Comparison of ENCODE assay signal across 19 cellular contexts in genomic region chr15:63987979-63988378, GRCh38. TPM values are rescaled to one million over a fixed set of nuclear protein-coding genes. Genes with fewer than 3 reads are reported as not detected.
DNase-seq lines count a peak whose midpoint lies in the region; ATAC-seq, FAIRE-seq and TF ChIP-seq lines count a peak whose summit lies in the region.
"Had no signal": no experiment of that assay in that cellular context is flagged by ENCODE, and none has a peak within 500 bp of the region (broad histone marks: within the 10 kb centered on the region; RNA-seq: fewer than 3 reads in every experiment).

No MANE protein-coding gene starts in this region.

- SMC1A ChIA-PET in GM12878 (lab: Charles Lee; ENCODE audit: uncharacterized antibody, unreplicated experiment), result interaction anchor here (0.7 to 6.2 kb wide), 17 partner anchors 9 to 236 kb away, joined by 3 to 66 read pairs (median 5); partner anchors contain the start of gene DAPK2

- H3K27me3 ChIP-seq in HL-60 (ENCODE audit: insufficient read depth, poor library complexity, severe bottlenecking), result no peaks in the 10 kb centered on the region
- H3K27me3 ChIP-seq in GM12878 (replicated peaks in 1 of 2; ENCODE audit: control insufficient read depth in 2 of 2, insufficient read depth in 2 of 2, low read length in 1 of 2), result no peaks in the 10 kb centered on the region
- H3K27me3 ChIP-seq in lower lobe of right lung (ENCODE audit: low read depth), result no peaks in the 10 kb centered on the region
- H3K27me3 ChIP-seq in stomach, result no peaks in the 10 kb centered on the region
- H3K27me3 ChIP-seq in thyroid gland, result no peaks in the 10 kb centered on the region
- H3K27me3 ChIP-seq: brain microvascular endothelial cell had no signal

- H3K4me1 ChIP-seq in GM12878 (ENCODE audit: control insufficient read depth, insufficient read depth, low read length) (peaks cover 83% of the 10 kb centered on the region), lower lobe of right lung (peaks cover 76% of the 10 kb centered on the region), stomach (peaks cover 0 to 60% (median 43%) of the 10 kb centered on the region in 4 donors), thyroid gland (peaks cover 56 to 72% of the 10 kb centered on the region in 2 donors)
- H3K4me1 ChIP-seq: parathyroid adenoma had no signal

- RAD21 ChIA-PET in GM12878 (lab: Charles Lee; ENCODE audit: unreplicated experiment), result interaction anchor here (0.6 to 11.2 kb wide), 8 partner anchors 11 to 105 kb away, joined by 3 to 104 read pairs (median 11); partner anchors contain the start of gene DAPK2

- H3K36me3 ChIP-seq in GM12878 (ENCODE audit: control insufficient read depth in 2 of 2, insufficient read depth in 2 of 2, low read length in 1 of 2) (no peaks in the 10 kb centered on the region; a peak in 1 of 4 replicates), lower lobe of right lung (no peaks in the 10 kb centered on the region), stomach (peaks cover 0 to 5% (median 0%) of the 10 kb centered on the region in 4 donors), thyroid gland (no peaks in the 10 kb centered on the region)
- H3K36me3 ChIP-seq: brain microvascular endothelial cell had no signal

- in situ Hi-C loops in GM12878 (cut with MboI), result no loop called here

- no TSS peak for BruUV-seq in GM12878 (replicated peaks; lab: Mats Ljungman, UMichigan)

- peak overlapping the region; percentile 79 for H3K27ac ChIP-seq in HL-60 (replicated peaks)
- peak overlapping the region; percentile 92 for H3K27ac ChIP-seq in GM12878 (ENCODE audit: control insufficient read depth, insufficient read depth)
- peak overlapping the region; percentile 78 for H3K27ac ChIP-seq in lower lobe of right lung
- peak overlapping the region in 1 of 5 donors; percentile 68 for H3K27ac ChIP-seq in stomach
- peak overlapping the region in 1 of 3 donors; percentile 96 for H3K27ac ChIP-seq in thyroid gland
- H3K27ac ChIP-seq: brain microvascular endothelial cell, parathyroid adenoma had no signal

- H3K9me3 ChIP-seq in GM12878 (replicated peaks; ENCODE audit: control insufficient read depth, insufficient read depth, low read length), result no peaks in the 10 kb centered on the region
- no peaks in the 10 kb centered on the region for H3K9me3 ChIP-seq in lower lobe of right lung
- H3K9me3 ChIP-seq in stomach, result no peaks in the 10 kb centered on the region
- H3K9me3 ChIP-seq in thyroid gland, result no peaks in the 10 kb centered on the region

- intact Hi-C loops in GM12878 (cut with micrococcal nuclease; ENCODE audit: unreplicated experiment), result loop anchor here (2.0 to 5.0 kb wide), 4 partner anchors 57 to 156 kb away; partner anchors contain the start of gene HERC1
- intact Hi-C loops in lower lobe of right lung (cut with DNase I), result no loop called here
- intact Hi-C loops in stomach (cut with DNase I; ENCODE audit: low total_unique reads), result no loop called here
- intact Hi-C loops in thyroid gland (cut with DNase I), result no loop called here

- TF ChIP-seq RAD21 in GM12878 (IDR thresholded peaks at IDR 0.05; ENCODE audit: insufficient read depth, low read depth, low read length), result no peak

- TF ChIP-seq CTCF in HL-60 (IDR thresholded peaks at IDR 0.05; ENCODE audit: insufficient read depth, low read length) (no peak), GM12878 (IDR thresholded peaks at IDR 0.05 in 2 of 3, conservative IDR thresholded peaks at IDR 0.05 in 1 of 3; ENCODE audit: control insufficient read depth in 2 of 3, extremely low read depth in 1 of 3, insufficient read depth in 1 of 3, low read depth in 3 of 3, low read length in 3 of 3) (no peak), lower lobe of right lung (IDR thresholded peaks at IDR 0.05) (no peak), stomach (IDR thresholded peaks at IDR 0.05) (no peak), thyroid gland (IDR thresholded peaks at IDR 0.05) (no peak)

- POLR2A ChIA-PET in GM12878 (lab: Charles Lee), result interaction anchor here (1.3 to 4.2 kb wide), 5 partner anchors 10 to 96 kb away, joined by 3 to 21 read pairs (median 10); partner anchors contain the start of gene DAPK2

- no peak for ATAC-seq in GM12878
- no peak for ATAC-seq in lower lobe of right lung
- ATAC-seq: activated CD4-positive, CD25-positive, alpha-beta regulatory T cell treated with anti-CD3 and anti-CD28 coated beads, Interleukin-2, amount 50 U/mL, for 24 hours; activated CD8-positive, alpha-beta T cell treated with anti-CD3 and anti-CD28 coated beads for 36 hours; left lobe of liver had no signal

- TF ChIP-seq POLR2A in GM12878 (IDR thresholded peaks at IDR 0.05; ENCODE audit: low read depth, low read length) (no peak), stomach (IDR thresholded peaks at IDR 0.05) (no peak), thyroid gland (IDR thresholded peaks at IDR 0.05) (no peak)

- DNase-seq in HL-60 (ENCODE audit: low read depth in 1 of 2, low spot score in 1 of 2), result no peak
- DNase-seq in GM12878 (ENCODE audit: low read depth, low spot score), result no peak
- DNase-seq in lower lobe of right lung, result no peak
- peak; percentile 19 for DNase-seq in stomach
- no peak for DNase-seq in NK-92 (lab: John Stamatoyannopoulos, UW; ENCODE audit: unreplicated experiment)
- DNase-seq in H4 (ENCODE audit: low spot score), result no peak
- DNase-seq in thyroid gland, result no peak
- DNase-seq: activated CD8-positive, alpha-beta T cell treated with anti-CD3 and anti-CD28 coated beads for 36 hours; activated gamma-delta T cell treated with Interleukin-2 at 50 U/mL for 16 hours; brain microvascular endothelial cell; CD4-positive, CD25-positive, alpha-beta regulatory T cell; effector memory CD4-positive, alpha-beta T cell; erythroblast; NCI-H2081 treated with DMSO at 0.1 percent for 48 hours; substantia nigra; T-helper 1 cell had no signal

- no peak overlapping the region for H2AFZ ChIP-seq in GM12878 (ENCODE audit: control insufficient read depth, low read depth, low read length)
- H2AFZ ChIP-seq: parathyroid adenoma had no signal

- CTCF ChIA-PET in GM12878 (lab: Yijun Ruan, JAX), result interaction anchor here (1.1 to 9.1 kb wide), 12 partner anchors 8 to 235 kb away, joined by 3 to 93 read pairs (median 14); partner anchors contain the start of gene DAPK2

- H3K79me2 ChIP-seq in GM12878 (ENCODE audit: control insufficient read depth, insufficient read depth, low read length), result peaks cover 6% of the 10 kb centered on the region
- H3K79me2 ChIP-seq: parathyroid adenoma had no signal

- TF ChIP-seq EP300 in GM12878 (IDR thresholded peaks at IDR 0.05; ENCODE audit: borderline replicate concordance in 1 of 2, control insufficient read depth in 1 of 2, low read depth in 2 of 2, low read length in 2 of 2), result no peak
- TF ChIP-seq EP300 in stomach (IDR thresholded peaks at IDR 0.05), result no peak

- peak overlapping the region; percentile 73; the same call in 1 of the 2 replicates for H3K4me2 ChIP-seq in GM12878 (ENCODE audit: control insufficient read depth, insufficient read depth)

- no peak for FAIRE-seq in GM12878 (lab: Jason Lieb, UNC)

- 0 out of 2 replicates have a peak overlapping the region, but pooled peaks have one; percentile 15 for H3K9ac ChIP-seq in GM12878 (ENCODE audit: control insufficient read depth, insufficient read depth, low read length)
- H3K9ac ChIP-seq: parathyroid adenoma had no signal

- no peak overlapping the region for H3K4me3 ChIP-seq in HL-60 (replicated peaks; ENCODE audit: insufficient read depth, low read length)
- H3K4me3 ChIP-seq in GM12878, result no peak overlapping the region
- no peak overlapping the region for H3K4me3 ChIP-seq in lower lobe of right lung
- H3K4me3 ChIP-seq in stomach, result no peak overlapping the region
- H3K4me3 ChIP-seq in thyroid gland (replicated peaks in 1 of 3), result no peak overlapping the region

- H4K20me1 ChIP-seq in GM12878 (ENCODE audit: control insufficient read depth, insufficient read depth), result no peaks in the 10 kb centered on the region

- WGBS in GM12878 (ENCODE audit: insufficient coverage, insufficient replicate concordance, low lambda C conversion rate, missing lambda C conversion rate), result 94% methylated on average over 3 of the region's 3 CpGs
- 90 to 98% (median 94%) methylated on average over 3 of the region's 3 CpGs for WGBS in stomach, 5 donors
- 91 to 100% methylated on average over 3 of the region's 3 CpGs for WGBS in thyroid gland, 2 donors

TF ChIP-seq in GM12878, 131 proteins besides CTCF, POLR2A, EP300 and RAD21 (continues in another document):
- TF ChIP-seq SMARCA5 (IDR thresholded peaks at IDR 0.05), result no peak
- no peak for TF ChIP-seq PBX3 (IDR thresholded peaks at IDR 0.05; ENCODE audit: insufficient replicate concordance, low read depth, low read length)
- TF ChIP-seq NFXL1 (IDR thresholded peaks at IDR 0.05; ENCODE audit: borderline replicate concordance), result no peak
- no peak for TF ChIP-seq ZSCAN29 (IDR thresholded peaks at IDR 0.05)

RNA-seq across cellular contexts. Expression of gene DAPK2, which starts 58.3 kb away (rescaled TPM):
- total RNA-seq in GM12878 (2013; cell fraction: nucleolus; rRNA removed), result 20.9 and 25.3 TPM in 2 replicates
- total RNA-seq in GM12878 (2014; rRNA removed) (5.4 and 8.4 TPM in 2 replicates), GM12878 (2014; rRNA removed; fragmentation: Illumina TruSeq; extraction: Trizol) (3.8 and 4.8 TPM in 2 replicates), GM12878 (2021) (5.6 and 5.9 TPM in 2 replicates), lower lobe of right lung (56.8 TPM), stomach (100 to 1,000 TPM in 1 of 5 donors, 10 to 100 TPM in 3, 1 to 10 TPM in 1; 9.0 to 178 (median 16.8) TPM), thyroid gland (100 to 1,000 TPM in 2 of 4 donors, 10 to 100 TPM in 2; 47.4 to 105 (median 78.7) TPM)
- polyA plus RNA-seq in GM12878 (2011; ENCODE audit: low read depth), result 2.9 TPM
- polyA plus RNA-seq in GM12878 (2011; rRNA removed) (2.9 and 4.3 TPM in 2 replicates), GM12878 (2014; fragmentation: Illumina TruSeq; extraction: Trizol) (3.4 and 6.1 TPM in 2 replicates), GM12878 (2014; fragmentation: Nextera tagmentation; extraction: Ambion mirVana) (under 1 TPM; 0.69 to 0.75 TPM), GM12878 (2014; rRNA removed) (5.5 and 6.6 TPM in 2 replicates), GM12878 (2016; fragmentation: Nextera tagmentation; extraction: Ambion mirVana) (1 to 10 TPM; 3.3 to 4.4 TPM), stomach (10 to 100 TPM in 1 of 3 donors, 1 to 10 TPM in 2; 5.2 to 29.3 (median 5.3) TPM)
- 5.8 and 7.7 TPM in 2 replicates for polyA plus RNA-seq in GM12878 (2011; cell fraction: cytosol; rRNA removed)
- polyA plus RNA-seq in GM12878 (2011; cell fraction: nucleus; rRNA removed), result 14.9 and 15.7 TPM in 2 replicates
- 6.3 and 6.4 TPM in 2 replicates for polyA plus RNA-seq in GM12878 (2012)
- 3.6 and 6.2 TPM in 2 replicates for polyA minus RNA-seq in GM12878 (2011; rRNA and poly(A)+ RNA removed)
- polyA minus RNA-seq in GM12878 (2011; cell fraction: cytosol; rRNA and poly(A)+ RNA removed), result 1.6 and 3.8 TPM in 2 replicates
- polyA minus RNA-seq in GM12878 (2011; cell fraction: nucleus; rRNA and poly(A)+ RNA removed), result 3.6 and 6.7 TPM in 2 replicates
- 0.16 and 0.39 TPM in 2 replicates for total RNA-seq in H4 (2014; rRNA removed; shearing (Covaris generic))
- polyA plus RNA-seq: CD4-positive, CD25-positive, alpha-beta regulatory T cell had no signal
